ENCODE assay signal across 25 cellular contexts in the genomic region with DNA sequence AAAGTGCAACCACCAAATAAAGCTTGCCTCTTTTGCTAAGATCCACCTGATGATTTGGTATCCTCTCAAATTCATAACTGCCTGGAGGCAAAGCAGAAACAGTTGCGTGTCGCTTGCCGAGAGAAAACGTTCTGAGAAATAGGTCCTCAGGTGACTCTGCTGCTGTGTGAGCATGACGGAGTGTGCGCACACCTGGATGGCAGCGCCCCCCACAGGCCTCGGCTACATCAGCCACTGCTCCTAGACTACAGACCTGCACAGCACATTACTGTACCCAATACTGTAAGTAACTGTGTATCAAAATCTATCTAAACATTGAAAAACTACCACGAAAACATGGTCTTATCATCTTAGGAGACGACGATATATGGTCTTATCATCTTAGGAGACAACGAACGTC.
DNase-seq lines count a peak whose midpoint lies in the region; ATAC-seq, FAIRE-seq and TF ChIP-seq lines count a peak whose summit lies in the region.
"Had no signal": no experiment of that assay in that cellular context is flagged by ENCODE, and none has a peak within 500 bp of the region (broad histone marks: within the 10 kb centered on the region; RNA-seq: fewer than 3 reads in every experiment).

No MANE protein-coding gene starts in this region.

- dilution Hi-C loops in keratinocyte (cut with MboI; ENCODE audit: extremely low pct_ligation_motif_present, low sequenced_read_pairs), result no loop called here

- no peaks in the 10 kb centered on the region for H4K20me1 ChIP-seq in keratinocyte (ENCODE audit: control insufficient read depth, extremely low read depth, insufficient read depth, low read length)

- ATAC-seq in HG02840 (IDR thresholded peaks at IDR 0.05; ENCODE audit: low FRiP score, unreplicated experiment), result no peak
- ATAC-seq: activated CD8-positive, alpha-beta T cell treated with anti-CD3 and anti-CD28 coated beads for 36 hours; gastroesophageal sphincter; naive thymus-derived CD8-positive, alpha-beta T cell; stimulated activated memory B cell treated with anti-CD40 and anti-IgM and Interleukin-4, amounts not matched to agents 10 μg/mL and 1 μg/mL and 100 μg/mL, for 72 hours had no signal

- H3K27ac ChIP-seq in A673 (ENCODE audit: low read depth, low read length, poor library complexity, severe bottlenecking) (no peak overlapping the region), VCaP (no peak overlapping the region), keratinocyte (ENCODE audit: control insufficient read depth, insufficient read depth, low read length) (no peak overlapping the region)
- H3K27ac ChIP-seq: esophagus muscularis mucosa, gastroesophageal sphincter, GM23248, SJSA1 had no signal

- no peaks in the 10 kb centered on the region for H3K79me2 ChIP-seq in keratinocyte (ENCODE audit: control insufficient read depth, insufficient read depth, low read length)

- CTCF ChIA-PET in A673 (lab: Charles Lee), result interaction anchor here (0.6 to 0.7 kb wide), 2 partner anchors 581 to 901 kb away, joined by 3 to 6 read pairs; no protein-coding TSS in a partner anchor

- no peak overlapping the region for H3K4me2 ChIP-seq in keratinocyte (ENCODE audit: control insufficient read depth, extremely low read depth, insufficient read depth, low read depth, low read length)

- POLR2A ChIA-PET in A673 (lab: Charles Lee; ENCODE audit: low non-redundant PET), result no interaction called here

- no peak for DNase-seq in A673 (ENCODE audit: low spot score)
- peak; percentile 81 for DNase-seq in H7
- no peak for DNase-seq in keratinocyte (ENCODE audit: low read depth, low spot score)
- DNase-seq in NCI-H345 treated with DMSO at 0.1 percent for 48 hours (lab: John Stamatoyannopoulos, UW; ENCODE audit: unreplicated experiment), result no peak
- DNase-seq in central memory CD4-positive, alpha-beta T cell, result no peak
- no peak for DNase-seq in 8988T
- DNase-seq: activated B cell treated with CpG ODN at 0.5 μM for 24 hours; activated CD8-positive, alpha-beta T cell treated with anti-CD3 and anti-CD28 coated beads for 36 hours; activated naive CD4-positive, alpha-beta T cell treated with anti-CD3 and anti-CD28 coated beads for 36 hours; activated T-cell treated with anti-CD3 and anti-CD28 coated beads, Interleukin-2, amount 50 U/mL, for 24 hours; anterior cingulate cortex; CD4-positive, alpha-beta T cell; DMS153; effector CD8-positive, alpha-beta T cell; GM23248; naive thymus-derived CD8-positive, alpha-beta T cell; NCI-H774; T-helper 2 cell had no signal

- H3K4me1 ChIP-seq in A673 (ENCODE audit: insufficient read depth, low read length, poor library complexity, severe bottlenecking), result peaks cover 4% of the 10 kb centered on the region
- H3K4me1 ChIP-seq in keratinocyte (ENCODE audit: control insufficient read depth, extremely low read depth, insufficient read depth, low read length), result no peaks in the 10 kb centered on the region
- H3K4me1 ChIP-seq: esophagus muscularis mucosa, gastroesophageal sphincter, SJSA1 had no signal

- no peaks in the 10 kb centered on the region for H3K9me3 ChIP-seq in A673 (ENCODE audit: low read depth, low read length, poor library complexity, severe bottlenecking)
- no peaks in the 10 kb centered on the region for H3K9me3 ChIP-seq in keratinocyte (ENCODE audit: control insufficient read depth, low read depth, low read length)
- H3K9me3 ChIP-seq: esophagus muscularis mucosa, gastroesophageal sphincter, SJSA1 had no signal

- intact Hi-C loops in A673 (cut with micrococcal nuclease; ENCODE audit: unreplicated experiment), result no loop called here

- TF ChIP-seq CTCF in A673 (conservative IDR thresholded peaks at IDR 0.05; ENCODE audit: low read depth, low read length), result 0 out of 2 replicates have a peak, but pooled peaks have one; percentile 24
- TF ChIP-seq CTCF in VCaP (conservative IDR thresholded peaks at IDR 0.05), result peak; percentile 37
- peak in 2 of 3 experiments; percentile 14 to 20 for TF ChIP-seq CTCF in keratinocyte (optimal IDR thresholded peaks at IDR 0.05 in 1 of 3, IDR thresholded peaks at IDR 0.05 in 1 of 3, conservative IDR thresholded peaks at IDR 0.05 in 1 of 3; ENCODE audit: extremely low read depth in 1 of 3, insufficient read depth in 2 of 3, low read length in 3 of 3)

- H3K9ac ChIP-seq in keratinocyte (ENCODE audit: control insufficient read depth, extremely low read depth, insufficient read depth, low read length), result no peak overlapping the region
- H3K9ac ChIP-seq: GM23248 had no signal

- H3K9me1 ChIP-seq in keratinocyte (ENCODE audit: control insufficient read depth, extremely low read depth, insufficient read depth, low read length), result no peaks in the 10 kb centered on the region

- no peaks in the 10 kb centered on the region for H3K27me3 ChIP-seq in A673 (replicated peaks; ENCODE audit: insufficient read depth, low read depth, low read length, poor library complexity)
- H3K27me3 ChIP-seq in H7 (ENCODE audit: control insufficient read depth, insufficient read depth, low read length), result no peaks in the 10 kb centered on the region
- no peaks in the 10 kb centered on the region for H3K27me3 ChIP-seq in keratinocyte (ENCODE audit: control insufficient read depth, extremely low read depth, insufficient read depth, low read length)
- H3K27me3 ChIP-seq: esophagus muscularis mucosa, gastroesophageal sphincter, SJSA1 had no signal

- no peak for FAIRE-seq in keratinocyte (lab: Jason Lieb, UNC)
- FAIRE-seq: GM12891 had no signal

- no TSS peak for BruUV-seq in A673 (replicated peaks; lab: Mats Ljungman, UMichigan)

- no peak overlapping the region for H3K4me3 ChIP-seq in A673 (ENCODE audit: low read depth, low read length, poor library complexity, severe bottlenecking)
- no peak overlapping the region for H3K4me3 ChIP-seq in H7 (ENCODE audit: insufficient read depth, low read depth, low read length)
- H3K4me3 ChIP-seq in keratinocyte (ENCODE audit: control insufficient read depth in 2 of 3, extremely low read depth in 1 of 3, insufficient read depth in 2 of 3, low read depth in 1 of 3, low read length in 3 of 3), result no peak overlapping the region
- H3K4me3 ChIP-seq: esophagus muscularis mucosa, gastroesophageal sphincter, GM23248, SJSA1 had no signal

- H3K36me3 ChIP-seq in A673 (ENCODE audit: insufficient read depth, low read length, poor library complexity, severe bottlenecking), result peaks cover 80% of the 10 kb centered on the region
- peaks cover 34% of the 10 kb centered on the region for H3K36me3 ChIP-seq in H7 (replicated peaks; ENCODE audit: control insufficient read depth, insufficient read depth, low read length)
- peaks cover 29 to 35% of the 10 kb centered on the region in 2 experiments for H3K36me3 ChIP-seq in keratinocyte (ENCODE audit: control insufficient read depth in 2 of 2, extremely low read depth in 1 of 2, insufficient read depth in 2 of 2, low read length in 2 of 2)

- H2AFZ ChIP-seq in keratinocyte (ENCODE audit: control insufficient read depth, low read length), result no peak overlapping the region
- H2AFZ ChIP-seq: GM23248 had no signal
